ENCODE assay signal across 8 cellular contexts in the genomic region with DNA sequence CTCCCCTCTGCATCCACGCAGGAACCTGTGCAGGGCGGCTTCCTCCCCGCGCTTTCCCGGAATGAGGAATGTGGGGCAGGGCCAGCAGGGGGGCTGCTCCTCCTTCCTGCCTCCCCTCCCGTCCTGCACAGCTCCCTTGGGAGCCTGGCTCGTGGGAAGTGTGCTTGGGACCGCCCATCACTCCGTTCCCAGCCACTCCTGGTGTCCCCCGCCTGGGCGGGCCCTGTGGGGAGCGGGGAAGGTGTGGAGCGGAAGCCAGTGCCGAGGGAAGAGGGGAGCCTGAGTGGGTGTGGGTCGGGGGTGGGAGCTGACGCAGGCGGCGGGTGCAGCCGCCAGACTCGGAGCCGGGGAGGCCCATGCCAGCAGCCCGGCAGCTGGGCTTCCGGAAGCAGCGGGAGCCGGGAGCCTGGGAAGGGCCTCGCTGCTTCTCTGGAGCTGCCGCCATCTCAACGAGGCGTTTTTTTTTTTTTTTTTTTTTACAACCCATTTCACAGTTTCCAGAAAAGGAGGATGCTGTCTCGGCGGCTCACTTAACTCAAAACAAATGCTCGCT. TPM values are rescaled to one million over a fixed set of nuclear protein-coding genes. Genes with fewer than 3 reads are reported as not detected.
DNase-seq lines count a peak whose midpoint lies in the region; ATAC-seq and TF ChIP-seq lines count a peak whose summit lies in the region.

No MANE protein-coding gene starts in this region.

- H3K27me3 ChIP-seq in H7 (ENCODE audit: control insufficient read depth, insufficient read depth, low read length): no peaks in the 10 kb centered on the region
- no peaks in the 10 kb centered on the region for H3K27me3 ChIP-seq in PC-9 (ENCODE audit: insufficient read depth, low read depth)
- H3K27me3 ChIP-seq in esophagus squamous epithelium: no peaks in the 10 kb centered on the region
- no peaks in the 10 kb centered on the region for H3K27me3 ChIP-seq in neural progenitor cell

- ATAC-seq in GM19324 (IDR thresholded peaks at IDR 0.05; ENCODE audit: low FRiP score, unreplicated experiment) (no peak), GM18520 (IDR thresholded peaks at IDR 0.05; ENCODE audit: unreplicated experiment) (no peak), GM21786 (IDR thresholded peaks at IDR 0.05; ENCODE audit: unreplicated experiment) (no peak)

- H3K36me3 ChIP-seq in H7 (replicated peaks; ENCODE audit: control insufficient read depth, insufficient read depth, low read length) (no peaks in the 10 kb centered on the region), PC-9 (ENCODE audit: low read depth) (no peaks in the 10 kb centered on the region), esophagus squamous epithelium (no peaks in the 10 kb centered on the region), neural progenitor cell (no peaks in the 10 kb centered on the region)

- peaks cover 6% of the 10 kb centered on the region; the same call in 1 of the 2 replicates for H3K79me2 ChIP-seq in PC-9 (ENCODE audit: low read depth)
- H3K79me2 ChIP-seq in neural progenitor cell (ENCODE audit: low read depth): peaks cover 5% of the 10 kb centered on the region

- no peak overlapping the region for H3K9ac ChIP-seq in neural progenitor cell

- H3K4me2 ChIP-seq in PC-9 (peak overlapping the region; percentile 71), neural progenitor cell (peak overlapping the region; percentile 41)

- POLR2A ChIA-PET in PC-9 (lab: Charles Lee; ENCODE audit: unreplicated experiment): interaction anchor here (0.5 to 0.7 kb wide), 8 partner anchors 9 to 197 kb away, joined by 3 to 24 read pairs (median 6); a partner anchor contains a TSS

- no peaks in the 10 kb centered on the region for H3K9me2 ChIP-seq in PC-9 (ENCODE audit: insufficient read depth)

- no peaks in the 10 kb centered on the region for H3K9me3 Mint-ChIP-seq in neural progenitor cell

- CTCF ChIA-PET in PC-9 (lab: Charles Lee): interaction anchor here (0.5 to 0.6 kb wide), 3 partner anchors 84 to 367 kb away, joined by 7 to 12 read pairs (median 8); no protein-coding TSS in a partner anchor

- H3K27ac ChIP-seq in PC-9 (peak overlapping the region; percentile 63), esophagus squamous epithelium (peak overlapping the region; percentile 76 to 96 (median 90)), neural progenitor cell (no peak overlapping the region)

- peaks cover 8% of the 10 kb centered on the region for H3K36me3 Mint-ChIP-seq in neural progenitor cell

- WGBS in esophagus squamous epithelium, 2 donors: 0 to 6% methylated on average over 10 to 17 of the region's 32 CpGs

- no peak overlapping the region for H2AFZ ChIP-seq in PC-9
- H2AFZ ChIP-seq in neural progenitor cell (replicated peaks): no peak overlapping the region

- no peaks in the 10 kb centered on the region for H3K9me3 ChIP-seq in PC-9 (ENCODE audit: insufficient read depth, low read depth)
- no peaks in the 10 kb centered on the region for H3K9me3 ChIP-seq in esophagus squamous epithelium
- no peaks in the 10 kb centered on the region for H3K9me3 ChIP-seq in neural progenitor cell (ENCODE audit: low read depth)

- TF ChIP-seq POLR2A in esophagus squamous epithelium (IDR thresholded peaks at IDR 0.05): peak in 2 of 4 donors; percentile 36 to 54

- peaks cover 23% of the 10 kb centered on the region for H3K4me1 Mint-ChIP-seq in neural progenitor cell

- H4K20me1 ChIP-seq in PC-9 (ENCODE audit: insufficient read depth): no peaks in the 10 kb centered on the region
- H4K20me1 ChIP-seq in neural progenitor cell (ENCODE audit: low read depth): peaks cover 45% of the 10 kb centered on the region

- TF ChIP-seq CTCF in PC-9 (conservative IDR thresholded peaks at IDR 0.05): no peak
- no peak for TF ChIP-seq CTCF in esophagus squamous epithelium (IDR thresholded peaks at IDR 0.05)
- TF ChIP-seq CTCF in neural progenitor cell (IDR thresholded peaks at IDR 0.05): no peak

- H3K27ac Mint-ChIP-seq in neural progenitor cell: no peak overlapping the region

- H3K4me3 Mint-ChIP-seq in neural progenitor cell: no peak overlapping the region

- H3K4me3 ChIP-seq in H7 (ENCODE audit: insufficient read depth, low read depth, low read length): peak overlapping the region; percentile 8
- peak overlapping the region; percentile 40; the same call in 1 of the 2 replicates for H3K4me3 ChIP-seq in PC-9
- H3K4me3 ChIP-seq in esophagus squamous epithelium: peak overlapping the region in 3 of 4 donors; percentile 34 to 53 (median 40)
- no peak overlapping the region for H3K4me3 ChIP-seq in neural progenitor cell

- BruUV-seq in PC-9 (replicated peaks; lab: Mats Ljungman, UMichigan): no TSS peak

- peak; percentile 88 for DNase-seq in H7
- DNase-seq in PC-9: peak; percentile 48 to 94
- DNase-seq in esophagus squamous epithelium (lab: John Stamatoyannopoulos, UW): no peak
- peak; percentile 57 for DNase-seq in neural progenitor cell (ENCODE audit: low spot score)
- no peak for DNase-seq in DMS114 treated with DMSO at 0.1 percent for 48 hours (lab: John Stamatoyannopoulos, UW; ENCODE audit: unreplicated experiment)

- H3K4me1 ChIP-seq in PC-9 (replicated peaks; ENCODE audit: insufficient read depth) (peaks cover 36% of the 10 kb centered on the region), esophagus squamous epithelium (peaks cover 68 to 78% (median 76%) of the 10 kb centered on the region in 3 donors), neural progenitor cell (peaks cover 21% of the 10 kb centered on the region)

- peaks cover 10% of the 10 kb centered on the region; the same call in 1 of the 2 replicates for H3F3A ChIP-seq in PC-9 (ENCODE audit: insufficient read depth, low read depth)
- no peaks in the 10 kb centered on the region for H3F3A ChIP-seq in neural progenitor cell (ENCODE audit: low read depth)

- peaks cover 2% of the 10 kb centered on the region for H3K27me3 Mint-ChIP-seq in neural progenitor cell (ENCODE audit: insufficient read depth, low read depth)

- intact Hi-C loops in PC-9 (cut with micrococcal nuclease; ENCODE audit: unreplicated experiment) (loop anchor here (2.0 kb wide), 1 partner anchor 25 kb away; a partner anchor contains a TSS), esophagus squamous epithelium (cut with DNase I) (no loop called here)

RNA-seq across cellular contexts. Expression of a gene that starts 24.2 kb away (rescaled TPM):
- 8.7 and 19.7 TPM in 2 replicates for total RNA-seq in H7 (2014; rRNA removed; shearing (Covaris generic))
- total RNA-seq in PC-9 (2021) (33.7 and 35.4 TPM in 2 replicates), esophagus squamous epithelium (10 to 100 TPM in 1 of 4 donors, 1 to 10 TPM in 3; 3.8 to 10.6 (median 5.4) TPM), neural progenitor cell (ENCODE audit: low replicate concordance) (3.4 and 26.3 TPM in 2 replicates)

Comparison
In these comparisons a context has a peak if more than half of its experiments do, and no peak if none do; other contexts are left out.
1. DNase-seq: peak in H7 (single experiment), PC-9 (2 of 2) and neural progenitor cell (single experiment); none in esophagus squamous epithelium (single experiment) and DMS114 treated with DMSO at 0.1 percent for 48 hours (single experiment).